18 cellular contexts compared by ENCODE assay signal in the genomic region with DNA sequence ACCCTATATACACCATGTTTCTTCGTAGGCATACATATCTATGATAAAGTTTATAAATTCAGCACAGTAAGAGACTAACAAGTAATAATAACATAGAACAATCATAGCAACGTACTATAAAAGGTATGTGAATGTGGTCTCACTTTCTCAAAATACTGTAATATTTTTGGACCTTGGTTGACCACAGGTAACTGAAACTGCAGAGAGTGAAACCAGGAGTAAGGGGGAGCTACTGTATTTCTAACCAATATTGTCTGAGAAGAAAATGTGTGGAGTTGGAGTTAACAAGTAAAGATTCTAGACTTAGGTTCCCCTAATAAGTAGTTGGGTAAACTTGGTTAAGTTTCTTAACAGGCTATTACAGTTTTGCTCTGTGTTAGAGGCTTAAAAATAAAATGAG.
DNase-seq lines count a peak whose midpoint lies in the region; ATAC-seq, FAIRE-seq and TF ChIP-seq lines count a peak whose summit lies in the region.
"Had no signal": no experiment of that assay in that cellular context is flagged by ENCODE, and none has a peak within 500 bp of the region (broad histone marks: within the 10 kb centered on the region; RNA-seq: fewer than 3 reads in every experiment).

No MANE protein-coding gene starts in this region.

- intact Hi-C loops in HepG2 (cut with micrococcal nuclease; ENCODE audit: unreplicated experiment) (no loop called here), uterus (cut with DNase I; ENCODE audit: low total_unique reads) (no loop called here), heart left ventricle (cut with DNase I) (no loop called here)

- H3K27me3 ChIP-seq in HepG2 (ENCODE audit: control insufficient read depth in 1 of 2, insufficient read depth in 2 of 2, low read length in 2 of 2) (no peaks in the 10 kb centered on the region), uterus (no peaks in the 10 kb centered on the region), heart left ventricle (no peaks in the 10 kb centered on the region), HAP-1 (ENCODE audit: low read depth) (no peaks in the 10 kb centered on the region)
- H3K27me3 ChIP-seq: Peyer's patch had no signal

- H2AFZ ChIP-seq in HepG2 (ENCODE audit: low read length), result no peak overlapping the region

- no peak overlapping the region for H3K4me2 ChIP-seq in HepG2 (ENCODE audit: low read depth, low read length)

- no peak for TF ChIP-seq RAD21 in HepG2 (CRISPR knock-in tag; IDR thresholded peaks at IDR 0.05)

- no TSS peak for BruUV-seq in HepG2 (replicated peaks; lab: Mats Ljungman, UMichigan)

- H3K9ac ChIP-seq in HepG2 (ENCODE audit: insufficient read depth, low read depth, low read length), result no peak overlapping the region

- H3K9me3 ChIP-seq in HepG2 (ENCODE audit: low read length) (no peaks in the 10 kb centered on the region), uterus (no peaks in the 10 kb centered on the region), heart left ventricle (no peaks in the 10 kb centered on the region), HAP-1 (no peaks in the 10 kb centered on the region)
- H3K9me3 ChIP-seq: Peyer's patch had no signal

- 90% methylated on average over 2 of the region's 2 CpGs for WGBS in HepG2 (ENCODE audit: low lambda C conversion rate)
- WGBS in heart left ventricle, 4 donors, result 93 to 98% (median 94%) methylated on average over 2 of the region's 2 CpGs

- TF ChIP-seq POLR2A in HepG2 (IDR thresholded peaks at IDR 0.05; ENCODE audit: insufficient read depth in 1 of 2, low read depth in 2 of 2, low read length in 2 of 2), result no peak
- no peak for TF ChIP-seq POLR2A in uterus (IDR thresholded peaks at IDR 0.05)
- no peak for TF ChIP-seq POLR2A in heart left ventricle (IDR thresholded peaks at IDR 0.05)

- POLR2A ChIA-PET in HepG2 (lab: Yijun Ruan, JAX), result no interaction called here

- H3K4me1 ChIP-seq in HepG2 (ENCODE audit: insufficient read depth, low read length) (peaks cover 42% of the 10 kb centered on the region), uterus (no peaks in the 10 kb centered on the region), heart left ventricle (no peaks in the 10 kb centered on the region), HAP-1 (no peaks in the 10 kb centered on the region)
- H3K4me1 ChIP-seq: Peyer's patch had no signal

- TF ChIP-seq EP300 in HepG2 (IDR thresholded peaks at IDR 0.05; ENCODE audit: low read depth in 2 of 2, low read length in 2 of 2), result no peak
- no peak for TF ChIP-seq EP300 in HepG2 (CRISPR knock-in tag; IDR thresholded peaks at IDR 0.05; ENCODE audit: borderline replicate concordance)

- H3K79me2 ChIP-seq in HepG2 (ENCODE audit: insufficient read depth, low read length), result no peaks in the 10 kb centered on the region

- CTCF ChIA-PET in HepG2 (lab: Yijun Ruan, JAX; ENCODE audit: low intra/inter-chr PET ratio, low total read pairs), result no interaction called here

- H3K36me3 ChIP-seq in HepG2 (replicated peaks in 1 of 2; ENCODE audit: control insufficient read depth in 1 of 2, insufficient read depth in 2 of 2, low read length in 2 of 2) (no peaks in the 10 kb centered on the region), uterus (no peaks in the 10 kb centered on the region), heart left ventricle (peaks cover 0 to 47% (median 10%) of the 10 kb centered on the region in 9 donors), HAP-1 (replicated peaks) (peaks cover 17% of the 10 kb centered on the region)
- H3K36me3 ChIP-seq: Peyer's patch had no signal

- ATAC-seq in GM18909 (IDR thresholded peaks at IDR 0.05; ENCODE audit: poor library complexity, unreplicated experiment), result peak; percentile 94
- peak; percentile 73 for ATAC-seq in HG02678 (IDR thresholded peaks at IDR 0.05; ENCODE audit: unreplicated experiment)
- ATAC-seq in HG03432 (IDR thresholded peaks at IDR 0.05; ENCODE audit: unreplicated experiment), result peak; percentile 86
- no peak for ATAC-seq in HepG2
- ATAC-seq in heart left ventricle, result no peak

- H3K27ac ChIP-seq in HepG2 (ENCODE audit: extremely low read length, insufficient read depth, low read length) (no peak overlapping the region), uterus (no peak overlapping the region), heart left ventricle (no peak overlapping the region)
- H3K27ac ChIP-seq: C4-2B, Peyer's patch had no signal

- no peak for FAIRE-seq in HepG2 (lab: Jason Lieb, UNC)

- no peak for DNase-seq in HepG2 (ENCODE audit: low spot score)
- no peak for DNase-seq in uterus
- DNase-seq in heart left ventricle, result no peak
- DNase-seq in HAP-1 (ENCODE audit: low spot score in 2 of 2), result no peak
- DNase-seq in activated T-cell treated with anti-CD3 and anti-CD28 coated beads, Interleukin-2, amount 50 U/mL, for 48 hours, result no peak
- DNase-seq: activated CD4-positive, alpha-beta T cell treated with anti-CD3 and anti-CD28 coated beads for 4 hours; activated T-cell treated with anti-CD3 and anti-CD28 coated beads, Interleukin-2, amount 50 U/mL, for 1 hour; amygdala; cortex of kidney; DMS79 treated with DMSO at 0.1 percent for 48 hours; mammary epithelial cell; NCI-H1092 treated with DMSO at 0.1 percent for 48 hours; NCI-H345; Peyer's patch had no signal

- in situ Hi-C loops in HepG2 (cut with HindIII; ENCODE audit: extremely low pct_ligation_motif_present, low pct_unique_long_range_greater_than_20kb) (no loop called here), HAP-1 (cut with MboI; ENCODE audit: low sequenced_read_pairs) (no loop called here)

- H3K4me3 ChIP-seq in HepG2 (replicated peaks in 1 of 3; ENCODE audit: insufficient read depth in 1 of 3, low read depth in 2 of 3, low read length in 3 of 3) (no peak overlapping the region), uterus (no peak overlapping the region), heart left ventricle (no peak overlapping the region), HAP-1 (no peak overlapping the region)
- H3K4me3 ChIP-seq: Peyer's patch had no signal

- peak; percentile 25; the same call in 1 of the 2 replicates for TF ChIP-seq CTCF in HepG2 (CRISPR knock-in tag; IDR thresholded peaks at IDR 0.05)
- no peak for TF ChIP-seq CTCF in uterus (IDR thresholded peaks at IDR 0.05)
- TF ChIP-seq CTCF in heart left ventricle (IDR thresholded peaks at IDR 0.05), result peak in 1 of 12 donors; percentile 13

- H4K20me1 ChIP-seq in HepG2 (ENCODE audit: insufficient read depth, low read length), result no peaks in the 10 kb centered on the region

TF ChIP-seq in HepG2, 621 proteins besides CTCF, POLR2A, EP300 and RAD21:
- TF ChIP-seq KLF16 (CRISPR knock-in tag; IDR thresholded peaks at IDR 0.05) (no peak), STAG1 (CRISPR knock-in tag; IDR thresholded peaks at IDR 0.05) (peak; percentile 40; the same call in 1 of the 2 replicates), ZSCAN29 (CRISPR knock-in tag; conservative IDR thresholded peaks at IDR 0.05) (no peak)

Comparison
In these comparisons a context has a peak if more than half of its experiments do, and no peak if none do; other contexts are left out.
1. ATAC-seq: peak in GM18909 (single experiment), HG02678 (single experiment) and HG03432 (single experiment); none in HepG2 (single experiment) and heart left ventricle (0 of 4).